2 cellular contexts compared by ENCODE assay signal in the genomic region with DNA sequence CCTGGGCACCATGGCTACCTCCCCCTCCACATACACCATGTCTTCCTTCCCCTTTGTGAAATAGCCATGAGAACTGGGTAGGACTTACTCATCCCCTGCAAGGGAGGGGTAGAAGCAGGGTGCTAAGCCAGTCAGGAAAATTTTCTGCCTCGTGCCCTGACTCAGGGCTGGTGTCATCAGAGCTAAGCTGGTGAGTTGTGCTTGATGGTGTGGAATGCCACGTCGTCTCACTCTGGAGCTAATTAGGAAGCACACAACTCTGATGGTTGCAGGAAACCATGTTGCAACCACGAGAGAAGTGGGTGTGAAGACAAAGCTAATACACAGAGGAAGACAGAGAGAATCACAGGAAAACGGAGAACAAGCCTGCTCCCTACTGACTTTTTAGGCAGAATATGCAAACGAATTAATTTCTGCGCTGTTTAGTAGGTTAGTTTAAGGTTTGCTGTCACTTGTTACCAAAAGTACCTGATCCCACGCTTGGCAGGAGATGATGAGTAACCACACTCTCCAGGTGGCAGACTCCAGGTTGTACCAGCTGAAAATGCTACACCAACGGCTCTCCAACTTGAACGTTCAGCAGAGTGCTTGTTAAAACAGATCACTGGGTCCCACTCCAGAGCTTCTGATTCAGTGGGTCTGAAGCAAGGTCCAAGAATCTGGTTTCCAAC.
TF ChIP-seq lines count a peak whose summit lies in the region.

No MANE protein-coding gene starts in this region.

TF ChIP-seq in IMR-90, 13 proteins besides CTCF, POLR2A, EP300 and RAD21 (continued from another document):
- peak; percentile 43; the same call in 1 of the 2 replicates for TF ChIP-seq USF2 (IDR thresholded peaks at IDR 0.05; ENCODE audit: low read depth, low read length)
- TF ChIP-seq FOS (IDR thresholded peaks at IDR 0.05; ENCODE audit: low read depth, low read length) = peak; percentile 43; the same call in 1 of the 2 replicates
- TF ChIP-seq MAFK (IDR thresholded peaks at IDR 0.05; ENCODE audit: low read depth, low read length) = peak; percentile 12; the same call in 1 of the 2 replicates
- TF ChIP-seq ELK1 (IDR thresholded peaks at IDR 0.05; ENCODE audit: borderline replicate concordance, low read depth, low read length) = no peak
- peak; percentile 72 for TF ChIP-seq CEBPB (IDR thresholded peaks at IDR 0.05; ENCODE audit: low read depth, low read length)
- peak; percentile 81 for TF ChIP-seq BHLHE40 (IDR thresholded peaks at IDR 0.05; ENCODE audit: low read depth, low read length)

TF ChIP-seq in SK-N-SH treated with all-trans-retinoic acid at 6 μM for 48 hours, 23 proteins besides CTCF, POLR2A, EP300 and RAD21 (continued from another document):
- TF ChIP-seq CSRNP3 (CRISPR knock-in tag; IDR thresholded peaks at IDR 0.05) (no peak), OSR1 (CRISPR knock-in tag; IDR thresholded peaks at IDR 0.05) (no peak), TOX (CRISPR knock-in tag; IDR thresholded peaks at IDR 0.05; ENCODE audit: borderline replicate concordance) (no peak), ZNF8 (CRISPR knock-in tag; IDR thresholded peaks at IDR 0.05) (no peak), ISL1 (CRISPR knock-in tag; IDR thresholded peaks at IDR 0.05) (no peak), ZC3H10 (CRISPR knock-in tag; IDR thresholded peaks at IDR 0.05) (no peak), ZNF70 (CRISPR knock-in tag; IDR thresholded peaks at IDR 0.05) (no peak), BACH2 (CRISPR knock-in tag; IDR thresholded peaks at IDR 0.05; ENCODE audit: borderline replicate concordance) (no peak)
- TF ChIP-seq, protein P1, sequence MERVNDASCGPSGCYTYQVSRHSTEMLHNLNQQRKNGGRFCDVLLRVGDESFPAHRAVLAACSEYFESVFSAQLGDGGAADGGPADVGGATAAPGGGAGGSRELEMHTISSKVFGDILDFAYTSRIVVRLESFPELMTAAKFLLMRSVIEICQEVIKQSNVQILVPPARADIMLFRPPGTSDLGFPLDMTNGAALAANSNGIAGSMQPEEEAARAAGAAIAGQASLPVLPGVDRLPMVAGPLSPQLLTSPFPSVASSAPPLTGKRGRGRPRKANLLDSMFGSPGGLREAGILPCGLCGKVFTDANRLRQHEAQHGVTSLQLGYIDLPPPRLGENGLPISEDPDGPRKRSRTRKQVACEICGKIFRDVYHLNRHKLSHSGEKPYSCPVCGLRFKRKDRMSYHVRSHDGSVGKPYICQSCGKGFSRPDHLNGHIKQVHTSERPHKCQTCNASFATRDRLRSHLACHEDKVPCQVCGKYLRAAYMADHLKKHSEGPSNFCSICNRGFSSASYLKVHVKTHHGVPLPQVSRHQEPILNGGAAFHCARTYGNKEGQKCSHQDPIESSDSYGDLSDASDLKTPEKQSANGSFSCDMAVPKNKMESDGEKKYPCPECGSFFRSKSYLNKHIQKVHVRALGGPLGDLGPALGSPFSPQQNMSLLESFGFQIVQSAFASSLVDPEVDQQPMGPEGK (CRISPR knock-in tag; IDR thresholded peaks at IDR 0.05; ENCODE audit: borderline replicate concordance) = no peak
